8 cellular contexts compared by ENCODE assay signal in genomic region chr11:61967924-61968757, GRCh38. TPM values are rescaled to one million over a fixed set of nuclear protein-coding genes. Genes with fewer than 3 reads are reported as not detected.
DNase-seq lines count a peak whose midpoint lies in the region; ATAC-seq and TF ChIP-seq lines count a peak whose summit lies in the region.

No MANE protein-coding gene starts in this region.

- no peak for TF ChIP-seq EP300 in esophagus muscularis mucosa (IDR thresholded peaks at IDR 0.05)

- H3K36me3 ChIP-seq in esophagus muscularis mucosa, result peaks cover 16 to 36% (median 27%) of the 10 kb centered on the region in 4 donors
- peaks cover 31% of the 10 kb centered on the region for H3K36me3 ChIP-seq in upper lobe of right lung

- no peak for TF ChIP-seq CTCF in GM12875 (IDR thresholded peaks at IDR 0.05; ENCODE audit: borderline replicate concordance, insufficient read depth, low read depth, low read length)
- TF ChIP-seq CTCF in esophagus muscularis mucosa (IDR thresholded peaks at IDR 0.05), result no peak
- no peak for TF ChIP-seq CTCF in natural killer cell (IDR thresholded peaks at IDR 0.05)
- TF ChIP-seq CTCF in upper lobe of right lung (IDR thresholded peaks at IDR 0.05), result no peak

- H3K27ac ChIP-seq in esophagus muscularis mucosa (replicated peaks in 1 of 4), result peak overlapping the region; percentile 98 to 100 (median 99)
- H3K27ac ChIP-seq in upper lobe of right lung, result peak overlapping the region; percentile 98

- H3K4me3 ChIP-seq in GM12875 (ENCODE audit: low read depth, low read length) (peak overlapping the region; percentile 72), esophagus muscularis mucosa (peak overlapping the region; percentile 82 to 95 (median 90)), upper lobe of right lung (peak overlapping the region; percentile 99)

- TF ChIP-seq POLR2A in esophagus muscularis mucosa (IDR thresholded peaks at IDR 0.05; ENCODE audit: low read depth), result no peak

- no peaks in the 10 kb centered on the region for H3K27me3 Mint-ChIP-seq in natural killer cell (ENCODE audit: low read depth in 2 of 2)

- peak overlapping the region; percentile 91 to 93 for H3K27ac Mint-ChIP-seq in natural killer cell

- 12% methylated on average over 45 of the region's 53 CpGs for WGBS in esophagus muscularis mucosa

- H3K4me1 Mint-ChIP-seq in natural killer cell, result peaks cover 44 to 60% of the 10 kb centered on the region in 2 donors

- H3K4me3 Mint-ChIP-seq in natural killer cell, result peak overlapping the region; percentile 95

- H3K27me3 ChIP-seq in esophagus muscularis mucosa, result no peaks in the 10 kb centered on the region
- no peaks in the 10 kb centered on the region for H3K27me3 ChIP-seq in upper lobe of right lung

- peaks cover 10% of the 10 kb centered on the region for H3K36me3 Mint-ChIP-seq in natural killer cell

- peak; percentile 39 for ATAC-seq in HG02678 (IDR thresholded peaks at IDR 0.05; ENCODE audit: unreplicated experiment)
- no peak for ATAC-seq in natural killer cell
- peak; percentile 3 for ATAC-seq in upper lobe of right lung

- no peaks in the 10 kb centered on the region for H3K9me3 Mint-ChIP-seq in natural killer cell

- DNase-seq in NCI-H2227 (lab: John Stamatoyannopoulos, UW; ENCODE audit: unreplicated experiment) (peak; percentile 66), activated T-cell treated with anti-CD3 and anti-CD28 coated beads for 24 hours (ENCODE audit: low read depth) (peak; percentile 23), esophagus muscularis mucosa (ENCODE audit: extremely low spot score) (no peak), natural killer cell (peak; percentile 43), upper lobe of right lung (peak; percentile 87), NCI-H1694 treated with DMSO at 0.1 percent for 48 hours (lab: John Stamatoyannopoulos, UW) (no peak)

- H3K9me3 ChIP-seq in esophagus muscularis mucosa (no peaks in the 10 kb centered on the region), upper lobe of right lung (no peaks in the 10 kb centered on the region)

- intact Hi-C loops in esophagus muscularis mucosa (cut with DNase I) (loop anchor here (5.0 kb wide), 1 partner anchor 76 kb away; the partner anchor contains the start of gene FADS3), natural killer cell (cut with micrococcal nuclease) (loop anchor here (1.0 to 5.0 kb wide), 2 partner anchors 57 to 114 kb away; no protein-coding TSS in a partner anchor), upper lobe of right lung (cut with DNase I) (no loop called here)

- H3K4me1 ChIP-seq in esophagus muscularis mucosa, result peaks cover 69 to 81% (median 79%) of the 10 kb centered on the region in 4 donors
- H3K4me1 ChIP-seq in upper lobe of right lung, result peaks cover 61% of the 10 kb centered on the region

RNA-seq across cellular contexts. Expression of gene FTH1, which starts 0.7 kb away (rescaled TPM):
- total RNA-seq in esophagus muscularis mucosa, result 1,000 to 10,000 TPM; 1,795 to 3,027 (median 2,719) TPM
- 1,000 to 10,000 TPM; 1,067 to 1,951 (median 1,796) TPM for total RNA-seq in natural killer cell
- total RNA-seq in upper lobe of right lung, result 4,022 TPM

RNA-seq across cellular contexts. Expression of gene BEST1, which starts 18.0 kb away (rescaled TPM):
- total RNA-seq in esophagus muscularis mucosa (1 to 10 TPM; 2.2 to 5.0 (median 4.3) TPM), natural killer cell (1 to 10 TPM in 2 of 3 donors, under 1 TPM in 1; 0.32 to 2.0 (median 1.4) TPM), upper lobe of right lung (9.6 TPM)

RNA-seq across cellular contexts. Expression of gene RAB3IL1, which starts 50.8 kb away (rescaled TPM):
- total RNA-seq in esophagus muscularis mucosa, result 10 to 100 TPM; 14.0 to 31.5 (median 14.2) TPM
- total RNA-seq in natural killer cell, result not detected
- total RNA-seq in upper lobe of right lung, result 10.6 TPM

Comparison
In these comparisons a context has a peak if more than half of its experiments do, and no peak if none do; other contexts are left out.
1. ATAC-seq: peak in HG02678 (single experiment) and upper lobe of right lung (single experiment); none in natural killer cell (0 of 3).
2. DNase-seq: peak in NCI-H2227 (single experiment), activated T-cell treated with anti-CD3 and anti-CD28 coated beads for 24 hours (single experiment), natural killer cell (single experiment) and upper lobe of right lung (single experiment); none in esophagus muscularis mucosa (single experiment) and NCI-H1694 treated with DMSO at 0.1 percent for 48 hours (single experiment).
3. RNA of gene RAB3IL1, which starts 50.8 kb away (total RNA-seq): 14.0 to 31.5 TPM in esophagus muscularis mucosa and 10.6 TPM in upper lobe of right lung (single experiment); not detected in natural killer cell; every median in the first group is over 10 times any median in the second.
4. Peak in every context shown above with its lines, with median percentiles within 50 percentile points of each other: H3K4me3 ChIP-seq.